1 cellular context compared by ENCODE assay signal in the genomic region with DNA sequence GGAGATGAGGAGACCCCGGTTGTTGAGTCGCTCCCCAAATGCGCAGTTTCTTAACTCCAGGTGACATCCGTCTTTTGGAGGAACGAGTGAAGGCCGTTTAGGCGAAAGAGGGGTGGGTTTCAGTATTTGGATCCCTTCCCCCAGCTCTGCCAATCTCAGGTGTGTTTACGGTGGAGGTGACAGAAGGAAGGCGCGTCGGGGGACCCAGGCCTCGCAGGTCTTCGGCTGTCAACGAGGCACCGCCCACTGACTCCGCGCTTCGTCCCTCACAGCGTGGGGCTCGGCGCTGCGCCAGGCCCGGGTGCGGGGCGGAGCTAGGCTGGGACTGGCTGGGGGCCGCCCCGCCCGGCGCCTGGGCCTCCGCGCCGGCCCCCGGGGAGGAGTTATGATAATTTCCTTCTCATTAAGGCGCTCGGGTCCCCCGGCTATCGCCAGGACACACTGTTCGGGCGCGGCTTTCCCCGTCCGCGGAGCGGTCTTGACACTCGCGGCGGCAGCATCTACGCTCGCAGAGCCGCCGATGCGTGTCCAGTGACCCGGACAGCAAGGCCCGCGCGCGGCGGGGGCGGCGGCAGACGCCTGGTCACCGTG.
TF ChIP-seq lines count a peak whose summit lies in the region.

Gene TFAP2C (plus strand): TSS at position 434 of the 591 bp plus-strand sequence. CDS start 239 bp downstream, outside the sequence.

TF ChIP-seq in HCT116, 20 proteins besides CTCF, POLR2A, EP300 and RAD21 (continued from another document):
- TF ChIP-seq ZBTB33 (IDR thresholded peaks at IDR 0.05; ENCODE audit: extremely low read depth, insufficient replicate concordance, low read length), result no peak
- no peak for TF ChIP-seq JUND (IDR thresholded peaks at IDR 0.05)
- no peak for TF ChIP-seq SIN3A (IDR thresholded peaks at IDR 0.05; ENCODE audit: low read depth)
- no peak for TF ChIP-seq FOSL1 (IDR thresholded peaks at IDR 0.05; ENCODE audit: low read depth)
- TF ChIP-seq SP1 (IDR thresholded peaks at IDR 0.05; ENCODE audit: low read depth), result no peak
- no peak for TF ChIP-seq EZH2 (IDR thresholded peaks at IDR 0.05)
- TF ChIP-seq SRF (IDR thresholded peaks at IDR 0.05; ENCODE audit: low read depth), result no peak
- no peak for TF ChIP-seq EZH2phosphoT487 (IDR thresholded peaks at IDR 0.05; ENCODE audit: borderline replicate concordance)
- no peak for TF ChIP-seq ZFX (IDR thresholded peaks at IDR 0.05)
- TF ChIP-seq YY1 (IDR thresholded peaks at IDR 0.05; ENCODE audit: extremely low read depth, insufficient replicate concordance, low read depth, low read length), result no peak
- TF ChIP-seq EGR1 (IDR thresholded peaks at IDR 0.05; ENCODE audit: low read depth), result peak; percentile 26; the same call in 1 of the 2 replicates
